22 cellular contexts compared by ENCODE assay signal in genomic region chr10:127374901-127375300, GRCh38.
"Had no signal": no experiment of that assay in that cellular context is flagged by ENCODE, and none has a peak within 500 bp of the region (broad histone marks: within the 10 kb centered on the region; RNA-seq: fewer than 3 reads in every experiment).

No MANE protein-coding gene starts in this region.

- H3K36me3 ChIP-seq: adrenal gland, neutrophil had no signal

- H3K9me3 ChIP-seq: adrenal gland, esophagus muscularis mucosa, mucosa of descending colon, neutrophil, pancreas, right lobe of liver, spleen, testis, upper lobe of left lung had no signal

- ATAC-seq: activated T-cell treated with anti-CD3 and anti-CD28 coated beads, Interleukin-2, amount 50 U/mL, for 72 hours; left ventricle myocardium superior; mucosa of descending colon; naive thymus-derived CD8-positive, alpha-beta T cell; pancreas; right lobe of liver; stimulated activated memory B cell treated with anti-CD40 and anti-IgM and Interleukin-4, amounts not matched to agents 10 μg/mL and 1 μg/mL and 100 μg/mL, for 72 hours had no signal

- H3K27ac Mint-ChIP-seq: activated naive CD4-positive, alpha-beta T cell treated with anti-CD3 and anti-CD28 coated beads, Interleukin-2, amount 50 U/mL, for 24 hours; activated T-cell treated with anti-CD3 and anti-CD28 coated beads, Interleukin-2, amount 50 U/mL, for 72 hours; immature natural killer cell; naive thymus-derived CD8-positive, alpha-beta T cell; stimulated activated memory B cell treated with anti-CD40 and anti-IgM and Interleukin-4, amounts not matched to agents 10 μg/mL and 1 μg/mL and 100 μg/mL, for 72 hours had no signal

- H3K27ac ChIP-seq: adrenal gland, esophagus muscularis mucosa, neutrophil, pancreas, right lobe of liver, spleen, testis, upper lobe of left lung had no signal

- H3K4me3 ChIP-seq: adrenal gland, esophagus muscularis mucosa, mucosa of descending colon, pancreas, right lobe of liver, spleen, testis, upper lobe of left lung had no signal

- H3K36me3 Mint-ChIP-seq: activated naive CD4-positive, alpha-beta T cell treated with anti-CD3 and anti-CD28 coated beads, Interleukin-2, amount 50 U/mL, for 24 hours; naive thymus-derived CD8-positive, alpha-beta T cell; stimulated activated memory B cell treated with anti-CD40 and anti-IgM and Interleukin-4, amounts not matched to agents 10 μg/mL and 1 μg/mL and 100 μg/mL, for 72 hours had no signal

- H3K4me3 Mint-ChIP-seq: activated naive CD4-positive, alpha-beta T cell treated with anti-CD3 and anti-CD28 coated beads, Interleukin-2, amount 50 U/mL, for 24 hours; activated T-cell treated with anti-CD3 and anti-CD28 coated beads, Interleukin-2, amount 50 U/mL, for 72 hours; immature natural killer cell; naive thymus-derived CD8-positive, alpha-beta T cell; stimulated activated memory B cell treated with anti-CD40 and anti-IgM and Interleukin-4, amounts not matched to agents 10 μg/mL and 1 μg/mL and 100 μg/mL, for 72 hours had no signal

- H3K4me1 ChIP-seq: adrenal gland, esophagus muscularis mucosa, pancreas, right lobe of liver, spleen, upper lobe of left lung had no signal

- H3K4me1 Mint-ChIP-seq: activated naive CD4-positive, alpha-beta T cell treated with anti-CD3 and anti-CD28 coated beads, Interleukin-2, amount 50 U/mL, for 24 hours; immature natural killer cell; naive thymus-derived CD8-positive, alpha-beta T cell; stimulated activated memory B cell treated with anti-CD40 and anti-IgM and Interleukin-4, amounts not matched to agents 10 μg/mL and 1 μg/mL and 100 μg/mL, for 72 hours had no signal

- H3K27me3 Mint-ChIP-seq: stimulated activated memory B cell treated with anti-CD40 and anti-IgM and Interleukin-4, amounts not matched to agents 10 μg/mL and 1 μg/mL and 100 μg/mL, for 72 hours had no signal

- H3K9me3 Mint-ChIP-seq: activated naive CD4-positive, alpha-beta T cell treated with anti-CD3 and anti-CD28 coated beads, Interleukin-2, amount 50 U/mL, for 24 hours; activated T-cell treated with anti-CD3 and anti-CD28 coated beads, Interleukin-2, amount 50 U/mL, for 72 hours; immature natural killer cell; naive thymus-derived CD8-positive, alpha-beta T cell; stimulated activated memory B cell treated with anti-CD40 and anti-IgM and Interleukin-4, amounts not matched to agents 10 μg/mL and 1 μg/mL and 100 μg/mL, for 72 hours had no signal

- H3K27me3 ChIP-seq: adrenal gland, esophagus muscularis mucosa, neutrophil, pancreas, right lobe of liver, spleen, testis, upper lobe of left lung had no signal

- DNase-seq: activated CD4-positive, alpha-beta T cell treated with anti-CD3 and anti-CD28 coated beads, Interleukin-2, amount 50 U/mL, for 1 hour; activated CD4-positive, CD25-positive, alpha-beta regulatory T cell treated with anti-CD3 and anti-CD28 coated beads, Interleukin-2, amount 50 U/mL, for 72 hours; activated effector memory CD4-positive, alpha-beta T cell treated with anti-CD3 and anti-CD28 coated beads, Interleukin-2, amount 50 U/mL, for 16 hours; activated T-cell treated with anti-CD3 and anti-CD28 coated beads, Interleukin-2, amount 50 U/mL, for 72 hours; adrenal gland; cerebellar nuclear complex; effector CD4-positive, alpha-beta T cell; immature natural killer cell; left ventricle myocardium superior; mucosa of descending colon; naive thymus-derived CD8-positive, alpha-beta T cell; pancreas; right lobe of liver; spleen; stimulated activated CD4-positive, alpha-beta T cell treated with anti-CD3 and anti-CD28 coated beads, Interleukin-4, amount 100 ng/mL, for 4 hours; T-helper 9 cell; testis; upper lobe of left lung had no signal
